16 cellular contexts compared by ENCODE assay signal in genomic region chr18:11272516-11272915, GRCh38.
DNase-seq lines count a peak whose midpoint lies in the region; ATAC-seq and TF ChIP-seq lines count a peak whose summit lies in the region.
"Had no signal": no experiment of that assay in that cellular context is flagged by ENCODE, and none has a peak within 500 bp of the region (broad histone marks: within the 10 kb centered on the region; RNA-seq: fewer than 3 reads in every experiment).

No MANE protein-coding gene starts in this region.

- ATAC-seq in psoas muscle (peak in 3 of 4 donors; percentile 24 to 57 (median 48)), HG03442 (IDR thresholded peaks at IDR 0.05; ENCODE audit: unreplicated experiment) (no peak)
- ATAC-seq: GM12878 had no signal

- CTCF ChIA-PET in HEK293 (lab: Yijun Ruan, JAX), result no interaction called here

- TF ChIP-seq EP300 in tibial nerve (IDR thresholded peaks at IDR 0.05), result no peak

- DNase-seq in mesothelial cell of epicardium (ENCODE audit: low spot score in 2 of 2, unreplicated experiment in 2 of 2) (no peak), psoas muscle (no peak), NK-92 (lab: John Stamatoyannopoulos, UW; ENCODE audit: unreplicated experiment) (no peak), tibial nerve (ENCODE audit: low spot score in 2 of 2) (no peak)
- DNase-seq: CD4-positive, alpha-beta T cell; CD8-positive, alpha-beta memory T cell; DMS 273 treated with DMSO at 0.1 percent for 48 hours; DMS79; EL; GDM1; GOT3 had no signal

- H3K9me3 ChIP-seq in HEK293 (ENCODE audit: control insufficient read depth, insufficient read depth, low read depth, low read length) (no peaks in the 10 kb centered on the region), psoas muscle (no peaks in the 10 kb centered on the region), tibial nerve (no peaks in the 10 kb centered on the region)
- H3K9me3 ChIP-seq: HAP-1 had no signal

- H3K9me3 Mint-ChIP-seq in mesothelial cell of epicardium, result no peaks in the 10 kb centered on the region
- H3K9me3 Mint-ChIP-seq: CD4-positive, alpha-beta T cell had no signal

- no peak overlapping the region for H3K4me3 ChIP-seq in HEK293 (ENCODE audit: low read depth, low read length)
- H3K4me3 ChIP-seq in psoas muscle, result no peak overlapping the region
- H3K4me3 ChIP-seq in tibial nerve, result no peak overlapping the region
- H3K4me3 ChIP-seq: GM12878, HAP-1 had no signal

- H3K36me3 ChIP-seq in HEK293 (ENCODE audit: control insufficient read depth in 2 of 2, insufficient read depth in 1 of 2, low read length in 2 of 2) (no peaks in the 10 kb centered on the region), psoas muscle (ENCODE audit: insufficient read depth in 1 of 2, low read depth in 1 of 2) (no peaks in the 10 kb centered on the region), tibial nerve (no peaks in the 10 kb centered on the region)
- H3K36me3 ChIP-seq: HAP-1 had no signal

- H3K4me3 Mint-ChIP-seq in mesothelial cell of epicardium, result no peak overlapping the region
- H3K4me3 Mint-ChIP-seq: CD14-positive monocyte; CD4-positive, alpha-beta T cell; CD8-positive, alpha-beta memory T cell had no signal

- intact Hi-C loops in psoas muscle (cut with DNase I), result no loop called here

- 28 to 33% (median 31%) methylated on average over 7 of the region's 7 CpGs for WGBS in psoas muscle, 3 donors
- 66 to 75% methylated on average over 7 of the region's 7 CpGs for WGBS in tibial nerve, 2 donors

- H3K4me1 ChIP-seq in HEK293 (ENCODE audit: control insufficient read depth, insufficient read depth, low read length) (no peaks in the 10 kb centered on the region), psoas muscle (no peaks in the 10 kb centered on the region), tibial nerve (peaks cover 0 to 20% (median 3%) of the 10 kb centered on the region in 4 donors)
- H3K4me1 ChIP-seq: HAP-1 had no signal

- no peaks in the 10 kb centered on the region for H3K36me3 Mint-ChIP-seq in mesothelial cell of epicardium
- H3K36me3 Mint-ChIP-seq: CD14-positive monocyte; CD8-positive, alpha-beta memory T cell had no signal

- H3K4me1 Mint-ChIP-seq in mesothelial cell of epicardium, result peaks cover 40% of the 10 kb centered on the region
- H3K4me1 Mint-ChIP-seq: CD8-positive, alpha-beta memory T cell had no signal

- H3K27me3 Mint-ChIP-seq in mesothelial cell of epicardium (ENCODE audit: low read depth), result no peaks in the 10 kb centered on the region
- H3K27me3 Mint-ChIP-seq: CD4-positive, alpha-beta T cell; CD8-positive, alpha-beta memory T cell had no signal

- no peaks in the 10 kb centered on the region for H3K27me3 ChIP-seq in psoas muscle (ENCODE audit: insufficient read depth in 3 of 3, low read length in 2 of 3)
- no peaks in the 10 kb centered on the region for H3K27me3 ChIP-seq in tibial nerve

- H3K27ac Mint-ChIP-seq in mesothelial cell of epicardium, result peak overlapping the region; percentile 60
- H3K27ac Mint-ChIP-seq: CD14-positive monocyte; CD4-positive, alpha-beta T cell; CD8-positive, alpha-beta memory T cell had no signal

- H3K27ac ChIP-seq in HEK293 (ENCODE audit: extremely low read depth, low read depth, low read length), result no peak overlapping the region
- no peak overlapping the region for H3K27ac ChIP-seq in psoas muscle
- H3K27ac ChIP-seq in tibial nerve, result no peak overlapping the region

- POLR2A ChIA-PET in HEK293 (lab: Yijun Ruan, JAX), result no interaction called here

- no peak for TF ChIP-seq POLR2A in tibial nerve (IDR thresholded peaks at IDR 0.05)

- TF ChIP-seq CTCF in HEK293 (tag by site-specific recombination; IDR thresholded peaks at IDR 0.05) (no peak), mesothelial cell of epicardium (IDR thresholded peaks at IDR 0.05; ENCODE audit: unreplicated experiment) (no peak), psoas muscle (IDR thresholded peaks at IDR 0.05) (no peak), tibial nerve (IDR thresholded peaks at IDR 0.05) (no peak)

TF ChIP-seq in HEK293, 187 proteins besides CTCF, POLR2A, EP300 and RAD21:
- TF ChIP-seq ZNF398 (tag by site-specific recombination; IDR thresholded peaks at IDR 0.05), result no peak
- TF ChIP-seq ZFHX2 (tag by site-specific recombination; conservative IDR thresholded peaks at IDR 0.05), result peak; percentile 51
TF ChIP-seq in HEK293: peak in this region for 1.
